Comparison of ENCODE assay signal across 19 cellular contexts in genomic region chr6:45895569-45895968, GRCh38.
DNase-seq lines count a peak whose midpoint lies in the region; ATAC-seq, FAIRE-seq and TF ChIP-seq lines count a peak whose summit lies in the region.
"Had no signal": no experiment of that assay in that cellular context is flagged by ENCODE, and none has a peak within 500 bp of the region (broad histone marks: within the 10 kb centered on the region; RNA-seq: fewer than 3 reads in every experiment).

No MANE protein-coding gene starts in this region.

- peaks cover 2% of the 10 kb centered on the region for H3F3A ChIP-seq in neural progenitor cell (ENCODE audit: low read depth)

- no peak overlapping the region for H3K4me2 ChIP-seq in neural progenitor cell

- H3K9me3 Mint-ChIP-seq in activated CD4-positive, alpha-beta T cell treated with anti-CD3 and anti-CD28 coated beads for 36 hours (ENCODE audit: low read depth) = no peaks in the 10 kb centered on the region
- no peaks in the 10 kb centered on the region for H3K9me3 Mint-ChIP-seq in activated T-helper 17 cell treated with anti-CD3 and anti-CD28 coated beads, Interleukin-2, amount 50 U/mL, for 72 hours
- H3K9me3 Mint-ChIP-seq in Calu3 (ENCODE audit: low read depth, unreplicated experiment) (no peaks in the 10 kb centered on the region), neural progenitor cell (no peaks in the 10 kb centered on the region)
- H3K9me3 Mint-ChIP-seq: CD4-positive, alpha-beta memory T cell had no signal

- DNase-seq in activated CD4-positive, alpha-beta T cell treated with anti-CD3 and anti-CD28 coated beads for 36 hours = no peak
- no peak for DNase-seq in activated CD4-positive, alpha-beta T cell treated with anti-CD3 and anti-CD28 coated beads, Interleukin-2, amount 50 U/mL, for 1 hour
- DNase-seq in small intestine = peak; percentile 9
- DNase-seq in SKM-1 (lab: John Stamatoyannopoulos, UW; ENCODE audit: unreplicated experiment) = no peak
- no peak for DNase-seq in Calu3
- no peak for DNase-seq in neural progenitor cell (ENCODE audit: low spot score)
- DNase-seq: CD4-positive, alpha-beta memory T cell; DND-41; GM23248; MG63; NCI-H1092; NCI-H146; NCI-H2081; NCI-H748 treated with DMSO at 0.1 percent for 48 hours had no signal

- no TSS peak for BruUV-seq in Calu3 (replicated peaks; lab: Mats Ljungman, UMichigan)

- H3K27me3 ChIP-seq in small intestine (ENCODE audit: control insufficient read depth in 2 of 2, insufficient read depth in 2 of 2, low read length in 2 of 2) (no peaks in the 10 kb centered on the region), neural progenitor cell (peaks cover 12% of the 10 kb centered on the region)
- H3K27me3 ChIP-seq: MG63 had no signal

- H3K27ac ChIP-seq in small intestine (ENCODE audit: low read depth in 1 of 2, low read length in 1 of 2) (no peak overlapping the region), neural progenitor cell (no peak overlapping the region)

- H3K36me3 ChIP-seq in small intestine (ENCODE audit: control insufficient read depth in 2 of 2, insufficient read depth in 2 of 2, low read length in 2 of 2) (peaks cover 0 to 5% of the 10 kb centered on the region in 2 donors), neural progenitor cell (no peaks in the 10 kb centered on the region)
- H3K36me3 ChIP-seq: MG63 had no signal

- no peaks in the 10 kb centered on the region for H4K20me1 ChIP-seq in neural progenitor cell (ENCODE audit: low read depth)

- intact Hi-C loops in activated CD4-positive, alpha-beta T cell treated with anti-CD3 and anti-CD28 coated beads for 36 hours (cut with DNase I, micrococcal nuclease) = no loop called here
- intact Hi-C loops in Calu3 (cut with micrococcal nuclease; ENCODE audit: unreplicated experiment) = no loop called here

- TF ChIP-seq CTCF in Calu3 (IDR thresholded peaks at IDR 0.05; ENCODE audit: unreplicated experiment) = no peak
- no peak for TF ChIP-seq CTCF in neural progenitor cell (IDR thresholded peaks at IDR 0.05)

- H3K4me1 Mint-ChIP-seq in activated CD4-positive, alpha-beta T cell treated with anti-CD3 and anti-CD28 coated beads for 36 hours = peaks cover 7% of the 10 kb centered on the region
- H3K4me1 Mint-ChIP-seq in activated T-helper 17 cell treated with anti-CD3 and anti-CD28 coated beads, Interleukin-2, amount 50 U/mL, for 72 hours = peaks cover 8% of the 10 kb centered on the region
- H3K4me1 Mint-ChIP-seq in Calu3 (ENCODE audit: low read depth, unreplicated experiment) (no peaks in the 10 kb centered on the region), neural progenitor cell (peaks cover 10% of the 10 kb centered on the region)

- H3K4me3 Mint-ChIP-seq in activated CD4-positive, alpha-beta T cell treated with anti-CD3 and anti-CD28 coated beads for 36 hours = no peak overlapping the region
- peak overlapping the region; percentile 25 for H3K4me3 Mint-ChIP-seq in activated T-helper 17 cell treated with anti-CD3 and anti-CD28 coated beads, Interleukin-2, amount 50 U/mL, for 72 hours
- no peak overlapping the region for H3K4me3 Mint-ChIP-seq in Calu3 (ENCODE audit: low read depth, unreplicated experiment)
- no peak overlapping the region for H3K4me3 Mint-ChIP-seq in neural progenitor cell
- H3K4me3 Mint-ChIP-seq: CD4-positive, alpha-beta memory T cell had no signal

- no peaks in the 10 kb centered on the region for H3K4me1 ChIP-seq in small intestine (ENCODE audit: control insufficient read depth in 2 of 2, insufficient read depth in 1 of 2, low read depth in 1 of 2, low read length in 1 of 2)
- H3K4me1 ChIP-seq in neural progenitor cell = peaks cover 20% of the 10 kb centered on the region

- 59 to 83% (median 74%) methylated on average over 5 of the region's 5 CpGs for WGBS in small intestine, 3 donors

- H3K36me3 Mint-ChIP-seq in activated CD4-positive, alpha-beta T cell treated with anti-CD3 and anti-CD28 coated beads for 36 hours (ENCODE audit: low read depth) = no peaks in the 10 kb centered on the region
- no peaks in the 10 kb centered on the region for H3K36me3 Mint-ChIP-seq in activated T-helper 17 cell treated with anti-CD3 and anti-CD28 coated beads, Interleukin-2, amount 50 U/mL, for 72 hours (ENCODE audit: low read depth)
- H3K36me3 Mint-ChIP-seq in Calu3 (ENCODE audit: insufficient read depth, unreplicated experiment) (no peaks in the 10 kb centered on the region), neural progenitor cell (no peaks in the 10 kb centered on the region)

- POLR2A ChIA-PET in activated CD4-positive, alpha-beta T cell treated with anti-CD3 and anti-CD28 coated beads for 36 hours (lab: Charles Lee) = no interaction called here

- ATAC-seq in activated CD4-positive, alpha-beta T cell treated with anti-CD3 and anti-CD28 coated beads for 36 hours = peak; percentile 73
- ATAC-seq in GM18520 (IDR thresholded peaks at IDR 0.05; ENCODE audit: unreplicated experiment) = peak; percentile 33
- peak; percentile 90 for ATAC-seq in activated T-helper 17 cell treated with anti-CD3 and anti-CD28 coated beads, Interleukin-2, amount 50 U/mL, for 72 hours (replicated peaks)
- ATAC-seq: HCT116 had no signal

- FAIRE-seq in small intestine (lab: Jason Lieb, UNC) = no peak
- FAIRE-seq: D721Med, G401.6 had no signal

- H3K9me3 ChIP-seq in small intestine (ENCODE audit: control insufficient read depth, low read depth) (no peaks in the 10 kb centered on the region), neural progenitor cell (ENCODE audit: low read depth) (no peaks in the 10 kb centered on the region)
- H3K9me3 ChIP-seq: MG63 had no signal

- H2AFZ ChIP-seq in neural progenitor cell (replicated peaks) = no peak overlapping the region
- H2AFZ ChIP-seq: GM23248 had no signal

- no peak overlapping the region for H3K9ac ChIP-seq in neural progenitor cell
- H3K9ac ChIP-seq: GM23248 had no signal

- no peaks in the 10 kb centered on the region for H3K79me2 ChIP-seq in neural progenitor cell (ENCODE audit: low read depth)

- no peak overlapping the region for H3K27ac Mint-ChIP-seq in activated CD4-positive, alpha-beta T cell treated with anti-CD3 and anti-CD28 coated beads for 36 hours
- no peak overlapping the region for H3K27ac Mint-ChIP-seq in activated T-helper 17 cell treated with anti-CD3 and anti-CD28 coated beads, Interleukin-2, amount 50 U/mL, for 72 hours
- no peak overlapping the region for H3K27ac Mint-ChIP-seq in Calu3 (ENCODE audit: unreplicated experiment)
- H3K27ac Mint-ChIP-seq in neural progenitor cell = no peak overlapping the region
- H3K27ac Mint-ChIP-seq: CD4-positive, alpha-beta memory T cell had no signal

- H3K4me3 ChIP-seq in small intestine (ENCODE audit: low read depth in 1 of 2, low read length in 2 of 2) = no peak overlapping the region
- H3K4me3 ChIP-seq in neural progenitor cell = no peak overlapping the region
- H3K4me3 ChIP-seq: GM23248, MG63 had no signal

- H3K27me3 Mint-ChIP-seq in activated CD4-positive, alpha-beta T cell treated with anti-CD3 and anti-CD28 coated beads for 36 hours = peaks cover 2% of the 10 kb centered on the region
- H3K27me3 Mint-ChIP-seq in activated T-helper 17 cell treated with anti-CD3 and anti-CD28 coated beads, Interleukin-2, amount 50 U/mL, for 72 hours = no peaks in the 10 kb centered on the region
- H3K27me3 Mint-ChIP-seq in Calu3 (ENCODE audit: unreplicated experiment) (peaks cover 25% of the 10 kb centered on the region), neural progenitor cell (ENCODE audit: insufficient read depth, low read depth) (no peaks in the 10 kb centered on the region)
- H3K27me3 Mint-ChIP-seq: CD4-positive, alpha-beta memory T cell had no signal

- CTCF ChIA-PET in activated CD4-positive, alpha-beta T cell treated with anti-CD3 and anti-CD28 coated beads for 36 hours (lab: Charles Lee) = interaction anchor here (0.6 to 1.5 kb wide), 4 partner anchors 10 to 17 kb away, joined by 3 read pairs; no protein-coding TSS in a partner anchor
- CTCF ChIA-PET in Calu3 (lab: Charles Lee) = no interaction called here

Comparison
In these comparisons a context has a peak if more than half of its experiments do, and no peak if none do; other contexts are left out.
1. ATAC-seq: peak in every context shown above with its lines; median percentile 90 in activated T-helper 17 cell treated with anti-CD3 and anti-CD28 coated beads, Interleukin-2, amount 50 U/mL, for 72 hours; 73 in activated CD4-positive, alpha-beta T cell treated with anti-CD3 and anti-CD28 coated beads for 36 hours; 33 in GM18520.